ENCODE assay signal across 1 cellular context in genomic region chr1:170562644-170563338, GRCh38.
TF ChIP-seq lines count a peak whose summit lies in the region.

No MANE protein-coding gene starts in this region.

TF ChIP-seq in K562, 482 proteins besides CTCF, POLR2A, EP300 and RAD21 (continued from another document):
- no peak for TF ChIP-seq PRDM10 (IDR thresholded peaks at IDR 0.05; ENCODE audit: partially characterized antibody)
- TF ChIP-seq SP1 (CRISPR knock-in tag; IDR thresholded peaks at IDR 0.05): no peak
- TF ChIP-seq JUNB (CRISPR knock-in tag; conservative IDR thresholded peaks at IDR 0.05): no peak
- no peak for TF ChIP-seq HDAC1 (IDR thresholded peaks at IDR 0.05)
- TF ChIP-seq HEY1 (CRISPR knock-in tag; IDR thresholded peaks at IDR 0.05; ENCODE audit: borderline replicate concordance): no peak
- no peak for TF ChIP-seq KAT8 (IDR thresholded peaks at IDR 0.05; ENCODE audit: low read depth)
- no peak for TF ChIP-seq RFX1 (IDR thresholded peaks at IDR 0.05)
- TF ChIP-seq ZNF174 (CRISPR knock-in tag; IDR thresholded peaks at IDR 0.05): no peak
- TF ChIP-seq ZNF780A (CRISPR knock-in tag; IDR thresholded peaks at IDR 0.05): no peak
- TF ChIP-seq USF1 (CRISPR knock-in tag; IDR thresholded peaks at IDR 0.05): no peak
- no peak for TF ChIP-seq NFATC3 (IDR thresholded peaks at IDR 0.05)
- TF ChIP-seq RCOR1 (IDR thresholded peaks at IDR 0.05; ENCODE audit: borderline replicate concordance in 1 of 2, low read depth in 2 of 2, low read length in 2 of 2): no peak
- no peak for TF ChIP-seq DACH1 (IDR thresholded peaks at IDR 0.05; ENCODE audit: partially characterized antibody)
- peak; percentile 87 for TF ChIP-seq JUND (IDR thresholded peaks at IDR 0.05; ENCODE audit: borderline replicate concordance, low read depth, low read length)
- peak; percentile 82; the same call in 2 of the 3 replicates for TF ChIP-seq JUND (tag; IDR thresholded peaks at IDR 0.05; ENCODE audit: borderline replicate concordance, low read depth, low read length)
- no peak for TF ChIP-seq ETS2 (tag; IDR thresholded peaks at IDR 0.05; ENCODE audit: borderline replicate concordance, poor library complexity, severe bottlenecking)
- no peak for TF ChIP-seq FOXO4 (CRISPR knock-in tag; IDR thresholded peaks at IDR 0.05)
- no peak for TF ChIP-seq ZNF77 (CRISPR knock-in tag; IDR thresholded peaks at IDR 0.05)
- no peak for TF ChIP-seq THRB (CRISPR knock-in tag; conservative IDR thresholded peaks at IDR 0.05)
- TF ChIP-seq DPF2 (IDR thresholded peaks at IDR 0.05): no peak
- no peak for TF ChIP-seq POLR2B (IDR thresholded peaks at IDR 0.05; ENCODE audit: low read depth, partially characterized antibody)
- TF ChIP-seq ZNF217 (CRISPR knock-in tag; IDR thresholded peaks at IDR 0.05): no peak
- peak; percentile 16; the same call in 1 of the 2 replicates for TF ChIP-seq VEZF1 (CRISPR knock-in tag; IDR thresholded peaks at IDR 0.05)
- no peak for TF ChIP-seq E2F8 (IDR thresholded peaks at IDR 0.05; ENCODE audit: low read depth, partially characterized antibody)
- TF ChIP-seq ZNF592 (IDR thresholded peaks at IDR 0.05): no peak
- no peak for TF ChIP-seq CHD4 (IDR thresholded peaks at IDR 0.05; ENCODE audit: insufficient read depth, insufficient replicate concordance, low read depth, low read length, poor library complexity, severe bottlenecking)
- 0 out of 2 replicates have a peak, but pooled peaks have one; percentile 18 for TF ChIP-seq SMARCA4 (IDR thresholded peaks at IDR 0.05)
- TF ChIP-seq ESRRA (IDR thresholded peaks at IDR 0.05; ENCODE audit: borderline replicate concordance, low read depth): no peak
- TF ChIP-seq RB1 (IDR thresholded peaks at IDR 0.05; ENCODE audit: low read depth): no peak
- no peak for TF ChIP-seq TGIF2 (CRISPR knock-in tag; IDR thresholded peaks at IDR 0.05)
- no peak for TF ChIP-seq HMG20A (CRISPR knock-in tag; conservative IDR thresholded peaks at IDR 0.05)
- no peak for TF ChIP-seq CBFB (CRISPR knock-in tag; IDR thresholded peaks at IDR 0.05)
- TF ChIP-seq TAF15 (IDR thresholded peaks at IDR 0.05; ENCODE audit: low read depth, low read length): no peak
- TF ChIP-seq MAFF (IDR thresholded peaks at IDR 0.05; ENCODE audit: low read length): no peak
- TF ChIP-seq SMAD1 (IDR thresholded peaks at IDR 0.05; ENCODE audit: low read depth, low read length, partially characterized antibody): no peak
- TF ChIP-seq ARID1B (IDR thresholded peaks at IDR 0.05): peak; percentile 20; the same call in 1 of the 2 replicates
- no peak for TF ChIP-seq SFPQ (IDR thresholded peaks at IDR 0.05; ENCODE audit: low read depth, low read length)
- no peak for TF ChIP-seq C11orf30 (IDR thresholded peaks at IDR 0.05; ENCODE audit: low read depth)
- TF ChIP-seq KDM5B (IDR thresholded peaks at IDR 0.05; ENCODE audit: insufficient replicate concordance, low read depth, low read length): no peak
